In the genomic region with DNA sequence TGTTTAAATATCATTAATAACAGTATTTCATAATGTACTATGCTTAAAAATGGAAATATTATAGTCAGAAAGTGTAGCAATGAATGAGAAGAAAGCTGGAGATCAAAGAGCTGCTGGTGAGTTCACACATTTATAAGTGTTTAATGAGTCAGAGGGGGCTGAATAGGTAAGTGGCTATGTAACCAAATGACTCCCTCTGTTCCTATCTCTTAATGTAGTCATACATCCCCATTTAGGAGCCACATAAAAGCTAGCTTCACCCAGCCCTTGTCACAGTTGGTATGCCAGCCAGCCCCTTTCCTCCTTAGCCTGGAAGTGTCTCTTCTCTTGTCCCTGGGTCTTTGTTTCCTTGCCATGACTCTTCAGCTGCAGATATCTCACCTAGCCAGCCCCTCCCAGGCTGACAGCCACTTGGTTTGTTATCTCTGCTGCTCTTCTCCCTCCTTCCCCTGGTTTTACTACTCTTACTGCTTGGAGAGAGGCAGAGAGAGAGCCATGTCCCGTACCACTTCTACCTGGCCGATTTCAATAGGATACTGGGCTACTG, we compare ENCODE assay signal across 15 cellular contexts.
"Had no signal": no experiment of that assay in that cellular context is flagged by ENCODE, and none has a peak within 500 bp of the region (broad histone marks: within the 10 kb centered on the region; RNA-seq: fewer than 3 reads in every experiment).

No MANE protein-coding gene starts in this region.

- H3K27me3 ChIP-seq: body of pancreas, hepatocyte, upper lobe of right lung had no signal

- H3K36me3 Mint-ChIP-seq: activated naive CD4-positive, alpha-beta T cell treated with anti-CD3 and anti-CD28 coated beads, Interleukin-2, amount 10 ng/mL, durations not matched to agents 7 days and 5 days; naive B cell had no signal

- H3K4me3 Mint-ChIP-seq: activated CD4-positive, alpha-beta T cell treated with anti-CD3 and anti-CD28 coated beads, Interleukin-2, amount 10 ng/mL, durations not matched to agents 7 days and 5 days; activated naive CD4-positive, alpha-beta T cell treated with anti-CD3 and anti-CD28 coated beads, Interleukin-2, amount 10 ng/mL, durations not matched to agents 7 days and 5 days; activated T-helper 17 cell treated with anti-CD3 and anti-CD28 coated beads, Interleukin-2, amount 50 U/mL, for 72 hours; central memory CD8-positive, alpha-beta T cell; naive B cell; stimulated activated naive CD8-positive, alpha-beta T cell treated with anti-CD3 and anti-CD28 coated beads, Interleukin-15, Interleukin-2, amounts not matched to agents 100 ng/mL and 50 ng/mL, for 24 hours had no signal

- H3K9me3 Mint-ChIP-seq: activated CD4-positive, alpha-beta T cell treated with anti-CD3 and anti-CD28 coated beads, Interleukin-2, amount 10 ng/mL, durations not matched to agents 7 days and 5 days; activated naive CD4-positive, alpha-beta T cell treated with anti-CD3 and anti-CD28 coated beads, Interleukin-2, amount 10 ng/mL, durations not matched to agents 7 days and 5 days; stimulated activated naive CD8-positive, alpha-beta T cell treated with anti-CD3 and anti-CD28 coated beads, Interleukin-15, Interleukin-2, amounts not matched to agents 100 ng/mL and 50 ng/mL, for 24 hours had no signal

- H3K4me3 ChIP-seq: body of pancreas, hepatocyte, upper lobe of right lung had no signal

- H3K4me1 ChIP-seq: body of pancreas, upper lobe of right lung had no signal

- DNase-seq: activated CD4-positive, alpha-beta T cell treated with anti-CD3 and anti-CD28 coated beads, Interleukin-2, amount 10 ng/mL, durations not matched to agents 7 days and 5 days; activated naive CD4-positive, alpha-beta T cell treated with anti-CD3 and anti-CD28 coated beads, Interleukin-2, amount 10 ng/mL, durations not matched to agents 7 days and 5 days; activated T-cell treated with anti-CD3 and anti-CD28 coated beads for 4 hours; body of pancreas; cortex of kidney; effector CD8-positive, alpha-beta T cell; naive B cell; stimulated activated CD4-positive, alpha-beta T cell treated with anti-CD3 and anti-CD28 coated beads, Interleukin-15, amount 100 ng/mL, for 24 hours; stimulated activated CD4-positive, alpha-beta T cell treated with anti-CD3 and anti-CD28 coated beads, Interleukin-4, amount 100 ng/mL, for 24 hours; upper lobe of right lung had no signal

- H3K9me3 ChIP-seq: body of pancreas, upper lobe of right lung had no signal

- ATAC-seq: activated T-helper 17 cell treated with anti-CD3 and anti-CD28 coated beads, Interleukin-2, amount 50 U/mL, for 72 hours; body of pancreas; upper lobe of right lung had no signal

- H3K4me1 Mint-ChIP-seq: activated CD4-positive, alpha-beta T cell treated with anti-CD3 and anti-CD28 coated beads, Interleukin-2, amount 10 ng/mL, durations not matched to agents 7 days and 5 days; activated naive CD4-positive, alpha-beta T cell treated with anti-CD3 and anti-CD28 coated beads, Interleukin-2, amount 10 ng/mL, durations not matched to agents 7 days and 5 days; activated T-helper 17 cell treated with anti-CD3 and anti-CD28 coated beads, Interleukin-2, amount 50 U/mL, for 72 hours; central memory CD8-positive, alpha-beta T cell; naive B cell had no signal

- H3K36me3 ChIP-seq: upper lobe of right lung had no signal

- H3K27ac Mint-ChIP-seq: activated CD4-positive, alpha-beta T cell treated with anti-CD3 and anti-CD28 coated beads, Interleukin-2, amount 10 ng/mL, durations not matched to agents 7 days and 5 days; activated naive CD4-positive, alpha-beta T cell treated with anti-CD3 and anti-CD28 coated beads, Interleukin-2, amount 10 ng/mL, durations not matched to agents 7 days and 5 days; activated T-helper 17 cell treated with anti-CD3 and anti-CD28 coated beads, Interleukin-2, amount 50 U/mL, for 72 hours; naive B cell; stimulated activated naive CD8-positive, alpha-beta T cell treated with anti-CD3 and anti-CD28 coated beads, Interleukin-15, Interleukin-2, amounts not matched to agents 100 ng/mL and 50 ng/mL, for 24 hours had no signal

- H3K27ac ChIP-seq: body of pancreas, epithelial cell of prostate, hepatocyte, upper lobe of right lung had no signal

- H3K27me3 Mint-ChIP-seq: activated CD4-positive, alpha-beta T cell treated with anti-CD3 and anti-CD28 coated beads, Interleukin-2, amount 10 ng/mL, durations not matched to agents 7 days and 5 days; activated naive CD4-positive, alpha-beta T cell treated with anti-CD3 and anti-CD28 coated beads, Interleukin-2, amount 10 ng/mL, durations not matched to agents 7 days and 5 days; activated T-helper 17 cell treated with anti-CD3 and anti-CD28 coated beads, Interleukin-2, amount 50 U/mL, for 72 hours; central memory CD8-positive, alpha-beta T cell; naive B cell had no signal
